Comparison of ENCODE assay signal across 26 cellular contexts in genomic region chr16:2701713-2702437, GRCh38. TPM values are rescaled to one million over a fixed set of nuclear protein-coding genes. Genes with fewer than 3 reads are reported as not detected.
"Had no signal": no experiment of that assay in that cellular context is flagged by ENCODE, and none has a peak within 500 bp of the region (broad histone marks: within the 10 kb centered on the region; RNA-seq: fewer than 3 reads in every experiment).

No MANE protein-coding gene starts in this region.

- H3K27me3 ChIP-seq: SJCRH30 had no signal

- H3K4me2 ChIP-seq: KMS-11 had no signal

- DNase-seq: Kasumi-1, MV-4-11, NCI-H1048, NCI-H1105, NCI-H1417, NCI-H1436 treated with DMSO at 0.1 percent for 48 hours, NCI-H1694, NCI-H187 treated with DMSO at 0.1 percent for 48 hours, NCI-H2029 treated with DMSO at 0.1 percent for 48 hours, NCI-H2107, NCI-H2227 treated with DMSO at 0.1 percent for 48 hours, NCI-H446, NCI-H510A, NCI-H524 treated with DMSO at 0.1 percent for 48 hours, NCI-H69, NCI-H774, RPMI8226, SHP77 treated with DMSO at 0.1 percent for 48 hours, SJCRH30 had no signal

- H3K9ac ChIP-seq: KMS-11 had no signal

- H3K4me1 ChIP-seq: SJCRH30 had no signal

- H3K36me3 ChIP-seq: SJCRH30 had no signal

- H3K27ac ChIP-seq: HL-60, KMS-11, SJCRH30 had no signal

- H3K9me3 ChIP-seq: SJCRH30 had no signal

- ATAC-seq: K562, SK-N-SH treated with all-trans-retinoic acid at 6 μM for 48 hours had no signal

- FAIRE-seq: HTR-8/SVneo, K562, RCC 7860 had no signal

- H3K4me3 ChIP-seq: K562, SJCRH30 had no signal

RNA-seq across cellular contexts. Expression of gene PRSS27, which starts 18.1 kb away (rescaled TPM):
- polyA plus RNA-seq: IgD-negative memory B cell had no signal
